In genomic region chr1:45246760-45247159, GRCh38 we compare ENCODE assay signal across 12 cellular contexts. TPM values are rescaled to one million over a fixed set of nuclear protein-coding genes. Genes with fewer than 3 reads are reported as not detected.
DNase-seq lines count a peak whose midpoint lies in the region; ATAC-seq and TF ChIP-seq lines count a peak whose summit lies in the region.
"Had no signal": no experiment of that assay in that cellular context is flagged by ENCODE, and none has a peak within 500 bp of the region (broad histone marks: within the 10 kb centered on the region; RNA-seq: fewer than 3 reads in every experiment).

No MANE protein-coding gene starts in this region.

- no peaks in the 10 kb centered on the region; the same call in 1 of the 2 replicates for H3K36me3 ChIP-seq in MG63
- H3K36me3 ChIP-seq in osteoblast (ENCODE audit: insufficient read depth, low read length) = no peaks in the 10 kb centered on the region
- no peaks in the 10 kb centered on the region for H3K36me3 ChIP-seq in psoas muscle (ENCODE audit: insufficient read depth in 1 of 2, low read depth in 1 of 2)
- H3K36me3 ChIP-seq: HAP-1 had no signal

- H3K27ac ChIP-seq in osteoblast (ENCODE audit: low read depth, low read length) (peak overlapping the region; percentile 89), psoas muscle (no peak overlapping the region)

- H4K20me1 ChIP-seq in osteoblast (ENCODE audit: insufficient read depth, low read length) = no peaks in the 10 kb centered on the region

- no peak for ATAC-seq in GM21360 (IDR thresholded peaks at IDR 0.05; ENCODE audit: unreplicated experiment)
- ATAC-seq in psoas muscle = no peak
- ATAC-seq in GM21515 (IDR thresholded peaks at IDR 0.05; ENCODE audit: unreplicated experiment) = no peak
- ATAC-seq: GM12878, sciatic nerve had no signal

- intact Hi-C loops in psoas muscle (cut with DNase I) = no loop called here

- H2AFZ ChIP-seq in osteoblast (ENCODE audit: low read length) = peak overlapping the region; percentile 32

- H3K9me3 ChIP-seq in MG63 = peaks cover 14% of the 10 kb centered on the region; the same call in 1 of the 2 replicates
- no peaks in the 10 kb centered on the region for H3K9me3 ChIP-seq in osteoblast (ENCODE audit: low read depth, low read length)
- H3K9me3 ChIP-seq in psoas muscle = no peaks in the 10 kb centered on the region
- H3K9me3 ChIP-seq: testis had no signal

- DNase-seq in EL (peak; percentile 92), MG63 (peak; percentile 47), choroid plexus epithelial cell (ENCODE audit: low read depth) (peak; percentile 91), osteoblast (ENCODE audit: insufficient read length, low spot score, missing footprints) (peak; percentile 73), NCI-H2171 (lab: John Stamatoyannopoulos, UW) (no peak), psoas muscle (no peak)
- DNase-seq: testis had no signal

- no peaks in the 10 kb centered on the region for H3K27me3 ChIP-seq in MG63
- no peaks in the 10 kb centered on the region for H3K27me3 ChIP-seq in osteoblast (ENCODE audit: insufficient read depth, low read length)
- H3K27me3 ChIP-seq in psoas muscle (ENCODE audit: insufficient read depth in 3 of 3, low read length in 2 of 3) = no peaks in the 10 kb centered on the region
- H3K27me3 ChIP-seq: testis had no signal

- peak overlapping the region; percentile 12 for H3K4me2 ChIP-seq in osteoblast (ENCODE audit: insufficient read depth, low read length)

- no peak for TF ChIP-seq CTCF in choroid plexus epithelial cell (conservative IDR thresholded peaks at IDR 0.05; ENCODE audit: low read depth, low read length)
- no peak for TF ChIP-seq CTCF in osteoblast (IDR thresholded peaks at IDR 0.05; ENCODE audit: extremely low read depth, low read depth, low read length)
- no peak for TF ChIP-seq CTCF in psoas muscle (IDR thresholded peaks at IDR 0.05)

- WGBS in psoas muscle, 3 donors = 62 to 64% (median 64%) methylated on average over 2 of the region's 2 CpGs

- H3K4me3 ChIP-seq in MG63 (no peak overlapping the region), choroid plexus epithelial cell (ENCODE audit: low read depth, low read length) (no peak overlapping the region), osteoblast (ENCODE audit: insufficient read depth, low read length) (no peak overlapping the region), psoas muscle (no peak overlapping the region)
- H3K4me3 ChIP-seq: GM12878, HAP-1 had no signal

- H3K4me1 ChIP-seq in osteoblast (ENCODE audit: insufficient read depth, low read length) (peaks cover 17% of the 10 kb centered on the region), psoas muscle (no peaks in the 10 kb centered on the region)
- H3K4me1 ChIP-seq: HAP-1, testis had no signal

- no peaks in the 10 kb centered on the region for H3K79me2 ChIP-seq in osteoblast (ENCODE audit: insufficient read depth, low read length)

RNA-seq across cellular contexts. Expression of gene ZSWIM5, which starts 40.4 kb away (rescaled TPM):
- 0.12 and 0.56 TPM in 2 replicates for total RNA-seq in MG63 (2014; rRNA removed; shearing (Covaris generic); ENCODE audit: low replicate concordance)
- total RNA-seq in osteoblast (0.36 and 0.59 TPM in 2 replicates), psoas muscle (under 1 TPM; 0.50 to 0.98 (median 0.70) TPM)
- polyA plus RNA-seq in psoas muscle = under 1 TPM; 0.03 to 0.24 (median 0.21) TPM

Comparison
In these comparisons a context has a peak if more than half of its experiments do, and no peak if none do; other contexts are left out.
1. DNase-seq: peak in EL (single experiment), MG63 (single experiment), choroid plexus epithelial cell (single experiment) and osteoblast (single experiment); none in NCI-H2171 (single experiment) and psoas muscle (0 of 2).